11 cellular contexts compared by ENCODE assay signal in the genomic region with DNA sequence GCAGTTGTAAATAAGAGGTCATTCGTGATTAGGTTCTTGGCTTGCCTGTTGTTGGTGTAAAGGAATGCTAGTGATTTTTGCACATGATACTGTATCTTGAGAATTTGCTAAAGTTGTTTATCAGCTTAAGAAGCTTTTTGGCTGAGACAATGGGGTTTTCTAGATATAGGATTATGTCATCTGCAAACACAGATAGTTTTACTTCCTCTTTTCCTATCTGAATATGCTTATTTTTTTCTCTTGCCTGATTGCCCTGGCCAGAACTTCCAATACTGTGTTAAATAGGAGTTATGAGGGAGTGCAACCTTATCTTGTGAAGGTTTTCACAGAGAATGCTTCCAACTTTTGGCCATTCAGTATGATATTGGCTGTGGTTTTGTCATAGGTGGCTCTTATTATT.
DNase-seq lines count a peak whose midpoint lies in the region; ATAC-seq and TF ChIP-seq lines count a peak whose summit lies in the region.
"Had no signal": no experiment of that assay in that cellular context is flagged by ENCODE, and none has a peak within 500 bp of the region (broad histone marks: within the 10 kb centered on the region; RNA-seq: fewer than 3 reads in every experiment).

No MANE protein-coding gene starts in this region.

- no peak overlapping the region for H3K27ac ChIP-seq in aorta (ENCODE audit: low read depth in 1 of 2, low read length in 2 of 2)
- no peak overlapping the region for H3K27ac ChIP-seq in osteoblast (ENCODE audit: low read depth, low read length)
- H3K27ac ChIP-seq: left ventricle myocardium inferior, neutrophil had no signal

- WGBS in aorta, 2 donors: 41 to 61% methylated on average over 1 of the region's 1 CpG

- H3K9me3 ChIP-seq in aorta (ENCODE audit: control insufficient read depth, low read length) (peaks cover 3% of the 10 kb centered on the region), osteoblast (ENCODE audit: low read depth, low read length) (no peaks in the 10 kb centered on the region)
- H3K9me3 ChIP-seq: neutrophil had no signal

- no peaks in the 10 kb centered on the region for H3K79me2 ChIP-seq in osteoblast (ENCODE audit: insufficient read depth, low read length)

- H3K4me1 ChIP-seq in aorta (ENCODE audit: control insufficient read depth in 1 of 2, insufficient read depth in 2 of 2, low read length in 2 of 2) (no peaks in the 10 kb centered on the region), osteoblast (ENCODE audit: insufficient read depth, low read length) (no peaks in the 10 kb centered on the region)
- H3K4me1 ChIP-seq: left ventricle myocardium inferior had no signal

- H2AFZ ChIP-seq in osteoblast (ENCODE audit: low read length): no peak overlapping the region

- H4K20me1 ChIP-seq in osteoblast (ENCODE audit: insufficient read depth, low read length): no peaks in the 10 kb centered on the region

- no peak overlapping the region for H3K4me2 ChIP-seq in osteoblast (ENCODE audit: insufficient read depth, low read length)

- intact Hi-C loops in aorta (cut with DNase I): no loop called here

- DNase-seq in Kasumi-1 (lab: John Stamatoyannopoulos, UW) (peak; percentile 14 to 39), erythroblast (lab: John Stamatoyannopoulos, UW) (peak; percentile 6 to 53), GDM1 (lab: John Stamatoyannopoulos, UW) (no peak), aorta (no peak), GM10266 (ENCODE audit: extremely low spot score) (no peak), osteoblast (ENCODE audit: insufficient read length, low spot score, missing footprints) (no peak)
- DNase-seq: left ventricle myocardium inferior; NK-92 treated with Interleukin-12 subunit alpha and Interleukin-12 subunit beta, amount 100 ng/mL, for 24 hours had no signal

- H3K36me3 ChIP-seq in aorta (ENCODE audit: control insufficient read depth in 1 of 2, insufficient read depth in 2 of 2, low read length in 1 of 2) (no peaks in the 10 kb centered on the region), osteoblast (ENCODE audit: insufficient read depth, low read length) (no peaks in the 10 kb centered on the region)
- H3K36me3 ChIP-seq: left ventricle myocardium inferior, neutrophil had no signal

- H3K27me3 ChIP-seq in aorta (ENCODE audit: control insufficient read depth in 1 of 2, insufficient read depth in 2 of 2, low read length in 1 of 2): no peaks in the 10 kb centered on the region
- H3K27me3 ChIP-seq in osteoblast (ENCODE audit: insufficient read depth, low read length): no peaks in the 10 kb centered on the region
- H3K27me3 ChIP-seq: neutrophil had no signal

- no peak for TF ChIP-seq POLR2A in erythroblast (IDR thresholded peaks at IDR 0.05; ENCODE audit: low read length)

- ATAC-seq in GM19397 (IDR thresholded peaks at IDR 0.05; ENCODE audit: unreplicated experiment): peak; percentile 70
- peak; percentile 85 for ATAC-seq in HG02885 (IDR thresholded peaks at IDR 0.05; ENCODE audit: poor library complexity, unreplicated experiment)
- no peak for ATAC-seq in aorta (ENCODE audit: low FRiP score)

- TF ChIP-seq CTCF in GM10266 (IDR thresholded peaks at IDR 0.05; ENCODE audit: control insufficient read depth, insufficient read depth, low read depth, missing control alignments): no peak
- no peak for TF ChIP-seq CTCF in osteoblast (IDR thresholded peaks at IDR 0.05; ENCODE audit: extremely low read depth, low read depth, low read length)

- H3K4me3 ChIP-seq in aorta (ENCODE audit: low read length in 2 of 2) (no peak overlapping the region), osteoblast (ENCODE audit: insufficient read depth, low read length) (no peak overlapping the region)
- H3K4me3 ChIP-seq: left ventricle myocardium inferior had no signal

Comparison
In these comparisons a context has a peak if more than half of its experiments do, and no peak if none do; other contexts are left out.
1. DNase-seq: peak in Kasumi-1 (2 of 2) and erythroblast (2 of 2); none in GDM1 (single experiment), aorta (0 of 2), GM10266 (single experiment) and osteoblast (single experiment).